2 cellular contexts compared by ENCODE assay signal in genomic region chr12:68247785-68248184, GRCh38.
TF ChIP-seq lines count a peak whose summit lies in the region.

No MANE protein-coding gene starts in this region.

TF ChIP-seq in HepG2, 621 proteins besides CTCF, POLR2A, EP300 and RAD21:
- TF ChIP-seq, protein P1, sequence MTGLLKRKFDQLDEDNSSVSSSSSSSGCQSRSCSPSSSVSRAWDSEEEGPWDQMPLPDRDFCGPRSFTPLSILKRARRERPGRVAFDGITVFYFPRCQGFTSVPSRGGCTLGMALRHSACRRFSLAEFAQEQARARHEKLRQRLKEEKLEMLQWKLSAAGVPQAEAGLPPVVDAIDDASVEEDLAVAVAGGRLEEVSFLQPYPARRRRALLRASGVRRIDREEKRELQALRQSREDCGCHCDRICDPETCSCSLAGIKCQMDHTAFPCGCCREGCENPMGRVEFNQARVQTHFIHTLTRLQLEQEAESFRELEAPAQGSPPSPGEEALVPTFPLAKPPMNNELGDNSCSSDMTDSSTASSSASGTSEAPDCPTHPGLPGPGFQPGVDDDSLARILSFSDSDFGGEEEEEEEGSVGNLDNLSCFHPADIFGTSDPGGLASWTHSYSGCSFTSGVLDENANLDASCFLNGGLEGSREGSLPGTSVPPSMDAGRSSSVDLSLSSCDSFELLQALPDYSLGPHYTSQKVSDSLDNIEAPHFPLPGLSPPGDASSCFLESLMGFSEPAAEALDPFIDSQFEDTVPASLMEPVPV (CRISPR knock-in tag; IDR thresholded peaks at IDR 0.05): no peak
- peak; percentile 64 to 74 for TF ChIP-seq MAFK (conservative IDR thresholded peaks at IDR 0.05 in 1 of 2, IDR thresholded peaks at IDR 0.05 in 1 of 2; ENCODE audit: low read length in 2 of 2)
- TF ChIP-seq MAFF (IDR thresholded peaks at IDR 0.05; ENCODE audit: low read depth, low read length): peak; percentile 54; the same call in 1 of the 2 replicates
- TF ChIP-seq, protein P2, sequence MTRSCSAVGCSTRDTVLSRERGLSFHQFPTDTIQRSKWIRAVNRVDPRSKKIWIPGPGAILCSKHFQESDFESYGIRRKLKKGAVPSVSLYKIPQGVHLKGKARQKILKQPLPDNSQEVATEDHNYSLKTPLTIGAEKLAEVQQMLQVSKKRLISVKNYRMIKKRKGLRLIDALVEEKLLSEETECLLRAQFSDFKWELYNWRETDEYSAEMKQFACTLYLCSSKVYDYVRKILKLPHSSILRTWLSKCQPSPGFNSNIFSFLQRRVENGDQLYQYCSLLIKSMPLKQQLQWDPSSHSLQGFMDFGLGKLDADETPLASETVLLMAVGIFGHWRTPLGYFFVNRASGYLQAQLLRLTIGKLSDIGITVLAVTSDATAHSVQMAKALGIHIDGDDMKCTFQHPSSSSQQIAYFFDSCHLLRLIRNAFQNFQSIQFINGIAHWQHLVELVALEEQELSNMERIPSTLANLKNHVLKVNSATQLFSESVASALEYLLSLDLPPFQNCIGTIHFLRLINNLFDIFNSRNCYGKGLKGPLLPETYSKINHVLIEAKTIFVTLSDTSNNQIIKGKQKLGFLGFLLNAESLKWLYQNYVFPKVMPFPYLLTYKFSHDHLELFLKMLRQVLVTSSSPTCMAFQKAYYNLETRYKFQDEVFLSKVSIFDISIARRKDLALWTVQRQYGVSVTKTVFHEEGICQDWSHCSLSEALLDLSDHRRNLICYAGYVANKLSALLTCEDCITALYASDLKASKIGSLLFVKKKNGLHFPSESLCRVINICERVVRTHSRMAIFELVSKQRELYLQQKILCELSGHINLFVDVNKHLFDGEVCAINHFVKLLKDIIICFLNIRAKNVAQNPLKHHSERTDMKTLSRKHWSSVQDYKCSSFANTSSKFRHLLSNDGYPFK (CRISPR knock-in tag; IDR thresholded peaks at IDR 0.05; ENCODE audit: borderline replicate concordance): no peak

TF ChIP-seq in IMR-90, 13 proteins besides CTCF, POLR2A, EP300 and RAD21:
- TF ChIP-seq CHD1 (IDR thresholded peaks at IDR 0.05; ENCODE audit: low read depth, low read length) (no peak), MAFK (IDR thresholded peaks at IDR 0.05; ENCODE audit: low read depth, low read length) (peak; percentile 59)
TF ChIP-seq in IMR-90: peak in this region for 1.
